22 cellular contexts compared by ENCODE assay signal in the genomic region with DNA sequence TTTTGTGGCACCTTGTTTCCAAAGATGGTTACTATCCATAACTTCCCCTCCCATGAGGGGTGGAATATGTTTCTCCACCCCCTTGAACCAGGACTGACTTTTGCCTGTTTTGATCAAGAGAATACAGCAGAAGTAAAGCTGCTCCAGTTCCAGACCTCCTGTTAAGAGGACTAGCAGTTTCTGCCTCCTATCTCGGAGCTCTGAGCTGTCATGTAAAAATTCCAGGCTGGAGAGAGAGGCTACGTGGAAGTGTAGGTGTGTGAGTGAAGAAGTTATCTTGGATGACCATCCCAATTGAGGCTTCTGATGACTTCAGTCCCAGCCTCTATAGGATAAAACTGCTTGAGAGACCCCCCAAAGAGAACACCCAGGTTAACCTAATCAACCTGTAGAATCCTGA.
"Had no signal": no experiment of that assay in that cellular context is flagged by ENCODE, and none has a peak within 500 bp of the region (broad histone marks: within the 10 kb centered on the region; RNA-seq: fewer than 3 reads in every experiment).

No MANE protein-coding gene starts in this region.

- H3K27me3 Mint-ChIP-seq: naive thymus-derived CD4-positive, alpha-beta T cell had no signal

- DNase-seq: dermis blood vessel endothelial cell; dorsolateral prefrontal cortex; effector CD4-positive, alpha-beta T cell; effector memory CD4-positive, alpha-beta T cell; erythroblast; foreskin keratinocyte; heart left ventricle; hypothalamus; immature natural killer cell; left cardiac atrium; left lung; left ventricle myocardium superior; lower lobe of right lung; mesenchymal stem cell; midbrain; naive thymus-derived CD4-positive, alpha-beta T cell; natural killer cell had no signal

- H3K79me2 ChIP-seq: hepatocyte had no signal

- H3K4me1 ChIP-seq: foreskin keratinocyte, gastroesophageal sphincter, heart left ventricle, left lung, lower lobe of right lung had no signal

- H3K27me3 ChIP-seq: dorsolateral prefrontal cortex, foreskin keratinocyte, gastroesophageal sphincter, heart left ventricle, hepatocyte, left lung had no signal

- H3K27ac ChIP-seq: coronary artery, dorsolateral prefrontal cortex, epithelial cell of prostate, foreskin keratinocyte, gastroesophageal sphincter, heart left ventricle, hepatocyte, left lung, lower lobe of right lung had no signal

- H2AFZ ChIP-seq: hepatocyte had no signal

- H3K36me3 Mint-ChIP-seq: immature natural killer cell; naive thymus-derived CD4-positive, alpha-beta T cell had no signal

- H3K4me3 Mint-ChIP-seq: immature natural killer cell; naive thymus-derived CD4-positive, alpha-beta T cell; natural killer cell had no signal

- ATAC-seq: esophagus mucosa; foreskin keratinocyte; gastroesophageal sphincter; heart left ventricle; left cardiac atrium; left lung; left ventricle myocardium superior; lower lobe of right lung; naive thymus-derived CD4-positive, alpha-beta T cell; natural killer cell had no signal

- H3K4me3 ChIP-seq: coronary artery, dorsolateral prefrontal cortex, gastroesophageal sphincter, heart left ventricle, hepatocyte, left lung, lower lobe of right lung had no signal

- H3K4me1 Mint-ChIP-seq: immature natural killer cell; naive thymus-derived CD4-positive, alpha-beta T cell; natural killer cell had no signal

- H3K4me2 ChIP-seq: hepatocyte had no signal

- H3K27ac Mint-ChIP-seq: immature natural killer cell; naive thymus-derived CD4-positive, alpha-beta T cell; natural killer cell had no signal

- H3K9me3 ChIP-seq: gastroesophageal sphincter, left lung, lower lobe of right lung had no signal

- H3K36me3 ChIP-seq: gastroesophageal sphincter, heart left ventricle, left lung, lower lobe of right lung had no signal
